In genomic region chr15:44015555-44015954, GRCh38 we compare ENCODE assay signal across 1 cellular context.
TF ChIP-seq lines count a peak whose summit lies in the region.

No MANE protein-coding gene starts in this region.

TF ChIP-seq in K562, 482 proteins besides CTCF, POLR2A, EP300 and RAD21 (continued from another document):
- TF ChIP-seq HINFP (tag; conservative IDR thresholded peaks at IDR 0.05; ENCODE audit: low read depth) (no peak), CEBPG (CRISPR knock-in tag; IDR thresholded peaks at IDR 0.05) (no peak), CEBPG (tag; conservative IDR thresholded peaks at IDR 0.05 in 1 of 2, IDR thresholded peaks at IDR 0.05 in 1 of 2) (0 out of 4 replicates have a peak, but pooled peaks of 1 of the 2 experiments have one; percentile 27), ZBED1 (IDR thresholded peaks at IDR 0.05) (no peak)
